14 cellular contexts compared by ENCODE assay signal in the genomic region with DNA sequence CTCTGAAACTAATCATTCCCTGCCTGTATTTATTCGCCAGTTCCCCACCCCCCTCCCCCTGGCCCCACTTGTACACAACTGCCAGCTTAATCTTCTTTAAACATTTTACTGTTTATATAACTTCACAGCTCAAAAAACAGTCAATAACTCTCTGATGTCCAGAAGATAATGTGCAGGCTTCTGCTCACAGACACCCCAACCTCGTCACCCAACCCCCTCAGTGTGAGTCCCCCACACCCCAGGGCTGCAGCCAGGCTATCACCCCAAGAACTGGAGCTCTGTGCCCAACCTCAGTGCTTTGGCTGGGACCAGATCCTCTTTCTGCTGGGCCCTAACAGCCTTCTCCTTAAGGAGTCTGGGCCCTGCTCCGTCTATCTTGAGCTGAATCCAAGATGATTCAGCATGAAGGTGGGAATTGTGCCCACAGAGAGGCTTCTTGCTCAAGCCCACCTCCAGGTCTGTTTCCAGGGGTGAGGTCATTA. TPM values are rescaled to one million over a fixed set of nuclear protein-coding genes. Genes with fewer than 3 reads are reported as not detected.
DNase-seq lines count a peak whose midpoint lies in the region; TF ChIP-seq lines count a peak whose summit lies in the region.
"Had no signal": no experiment of that assay in that cellular context is flagged by ENCODE, and none has a peak within 500 bp of the region (broad histone marks: within the 10 kb centered on the region; RNA-seq: fewer than 3 reads in every experiment).

No MANE protein-coding gene starts in this region.

- DNase-seq in EH (ENCODE audit: low read depth) (peak; percentile 10), amniotic epithelial cell (ENCODE audit: low read depth) (peak; percentile 83), fibroblast of villous mesenchyme (ENCODE audit: low read depth) (peak; percentile 83), NCI-H1436 treated with DMSO at 0.1 percent for 48 hours (lab: John Stamatoyannopoulos, UW) (no peak), GF-D8 (lab: John Stamatoyannopoulos, UW) (no peak)
- no peak for DNase-seq in activated T-cell treated with anti-CD3 and anti-CD28 coated beads, Interleukin-2, amount 50 U/mL, for 48 hours
- DNase-seq: activated naive CD4-positive, alpha-beta T cell; NCI-H1694 treated with DMSO at 0.1 percent for 48 hours; NCI-H510A treated with DMSO at 0.1 percent for 48 hours; PC-3; stimulated activated CD8-positive, alpha-beta memory T cell treated with anti-CD3 and anti-CD28 coated beads, Interleukin-4, amount 100 ng/mL, for 48 hours had no signal

- H3K4me3 ChIP-seq in fibroblast of villous mesenchyme (ENCODE audit: low read depth, low read length) = no peak overlapping the region
- H3K4me3 ChIP-seq: cardiac muscle cell, tibial nerve had no signal

- TF ChIP-seq CTCF in fibroblast of villous mesenchyme (IDR thresholded peaks at IDR 0.05; ENCODE audit: insufficient read depth, low read depth, low read length) = no peak

- peak overlapping the region; percentile 38 for H3K27ac ChIP-seq in temporal lobe (ENCODE audit: low read depth, low read length)
- H3K27ac ChIP-seq: cardiac muscle cell, tibial nerve had no signal

RNA-seq across cellular contexts. Expression of a gene that starts 41.5 kb away (rescaled TPM):
- total RNA-seq in fibroblast of villous mesenchyme (88.3 and 95.0 TPM in 2 replicates), temporal lobe (169 TPM)

Comparison
In these comparisons a context has a peak if more than half of its experiments do, and no peak if none do; other contexts are left out.
1. DNase-seq: peak in EH (single experiment), amniotic epithelial cell (single experiment) and fibroblast of villous mesenchyme (single experiment); none in NCI-H1436 treated with DMSO at 0.1 percent for 48 hours (single experiment), activated T-cell treated with anti-CD3 and anti-CD28 coated beads, Interleukin-2, amount 50 U/mL, for 48 hours (0 of 2) and GF-D8 (single experiment).